In the genomic region with DNA sequence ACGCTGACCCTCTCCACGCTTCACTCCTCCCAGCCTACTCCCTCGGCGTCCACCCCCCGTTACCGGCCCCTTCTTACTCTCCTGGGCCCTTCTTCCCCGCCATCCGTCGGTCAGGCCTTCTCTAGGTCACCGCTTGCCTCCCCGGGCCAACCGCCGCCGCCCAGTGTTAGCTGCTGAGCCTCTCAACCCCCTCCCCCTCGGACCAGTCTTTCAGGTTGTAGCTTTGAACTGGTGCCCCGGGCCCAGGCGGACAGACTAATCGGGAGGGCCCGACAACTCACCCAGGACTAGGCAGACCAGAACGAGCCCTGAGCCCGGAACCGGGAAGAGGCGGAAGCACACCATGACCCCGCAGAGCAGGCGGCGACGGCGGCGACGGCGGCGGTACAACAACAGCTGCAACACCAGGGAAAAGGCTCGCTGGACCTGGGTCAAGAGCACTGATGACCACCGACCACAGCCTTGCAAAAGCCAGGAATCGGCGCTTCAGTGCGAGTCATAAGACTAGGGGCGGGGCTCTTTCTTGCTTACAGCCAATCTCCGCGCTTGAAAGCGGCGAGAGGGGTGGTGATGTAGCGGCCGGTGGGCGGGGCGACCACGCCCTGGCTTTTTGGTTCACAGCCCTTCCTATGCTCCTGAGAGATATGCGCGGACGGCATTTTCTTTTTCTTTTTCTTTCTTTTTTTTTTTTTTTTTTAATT, we compare ENCODE assay signal across 8 cellular contexts.
DNase-seq lines count a peak whose midpoint lies in the region; ATAC-seq and TF ChIP-seq lines count a peak whose summit lies in the region.

Gene LAMP2, minus strand, starts transcription at position 472 of the 701 bp plus-strand sequence. Its CDS starts 127 bp downstream, at position 345.

- ATAC-seq in GM19043 (IDR thresholded peaks at IDR 0.05; ENCODE audit: low read depth, unreplicated experiment), result peak; percentile 97
- ATAC-seq in HG03354 (IDR thresholded peaks at IDR 0.05; ENCODE audit: poor library complexity, severe bottlenecking, unreplicated experiment), result peak; percentile 99

- peak; percentile 86 for DNase-seq in AG10803 (ENCODE audit: low read depth)
- DNase-seq in NCI-H446 (lab: John Stamatoyannopoulos, UW), result peak; percentile 19 to 79
- DNase-seq in activated CD4-positive, CD25-positive, alpha-beta regulatory T cell treated with anti-CD3 and anti-CD28 coated beads, Interleukin-2, amount 50 U/mL, for 16 hours (ENCODE audit: low read depth, low spot score), result peak; percentile 63
- DNase-seq in central memory CD4-positive, alpha-beta T cell, result peak; percentile 72
- DNase-seq in iris pigment epithelial cell (ENCODE audit: low read depth), result peak; percentile 91
- DNase-seq in stimulated activated CD4-positive, alpha-beta T cell treated with anti-CD3 and anti-CD28 coated beads, Interleukin-12 subunit alpha, Interleukin-12 subunit beta, amount 100 ng/mL, for 24 hours (ENCODE audit: low read depth in 2 of 2), result peak; percentile 58 to 73

- TF ChIP-seq CTCF in AG10803 (conservative IDR thresholded peaks at IDR 0.05; ENCODE audit: low read length), result no peak

- peak within 1 kb of the TSS; percentile 73 for H3K4me3 ChIP-seq in AG10803 (ENCODE audit: low read length)

Comparison
In these comparisons a context has a peak if more than half of its experiments do, and no peak if none do; other contexts are left out.
1. Peak in every context shown above with its lines: DNase-seq, ATAC-seq and H3K4me3 ChIP-seq.